In the genomic region with DNA sequence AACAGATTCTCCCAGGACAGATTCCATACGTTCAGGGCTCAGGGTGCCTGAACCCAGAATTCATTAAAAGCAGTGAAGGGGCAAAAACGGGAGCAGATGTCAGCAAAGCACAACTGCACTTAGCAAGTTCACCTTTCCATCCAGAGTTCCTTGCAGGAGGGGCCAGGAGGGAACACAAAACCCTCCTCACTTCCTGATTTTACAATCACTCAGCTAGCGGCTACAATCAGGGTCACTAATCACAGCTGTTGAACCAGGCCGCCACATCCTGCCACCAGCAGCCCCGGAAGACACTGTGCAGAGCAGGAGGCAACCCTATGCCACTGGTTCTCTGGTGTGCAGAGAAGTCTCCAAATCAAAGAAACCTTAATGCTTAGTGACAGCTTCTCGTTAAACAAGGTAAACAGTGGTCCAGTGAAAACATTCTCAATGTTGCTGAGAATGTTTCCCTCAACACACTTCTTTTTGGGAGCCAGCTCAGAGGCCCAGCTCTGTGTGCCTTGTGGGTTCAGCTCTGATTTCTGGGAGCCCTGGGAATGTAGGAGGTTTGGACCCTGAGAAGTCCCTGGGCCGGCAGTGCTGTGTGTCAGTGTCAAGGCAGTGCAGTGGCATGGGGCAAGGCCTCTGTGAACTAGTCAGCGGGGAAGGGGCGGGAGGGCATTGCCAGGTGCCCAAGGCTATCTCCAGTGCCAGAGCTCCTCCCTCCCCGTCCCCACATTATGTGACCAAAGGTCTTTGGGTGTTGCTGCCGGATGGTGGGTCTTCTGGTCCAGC, we compare ENCODE assay signal across 8 cellular contexts. TPM values are rescaled to one million over a fixed set of nuclear protein-coding genes. Genes with fewer than 3 reads are reported as not detected.
DNase-seq lines count a peak whose midpoint lies in the region; ATAC-seq, FAIRE-seq and TF ChIP-seq lines count a peak whose summit lies in the region.

No MANE protein-coding gene starts in this region.

- H3K4me3 Mint-ChIP-seq in CD8-positive, alpha-beta T cell: peak overlapping the region; percentile 81
- H3K4me3 Mint-ChIP-seq in activated naive CD8-positive, alpha-beta T cell treated with anti-CD3 and anti-CD28 coated beads, Interleukin-2, amount 10 ng/mL, durations not matched to agents 7 days and 5 days: peak overlapping the region; percentile 99
- peak overlapping the region; percentile 97 for H3K4me3 Mint-ChIP-seq in stimulated activated memory B cell treated with anti-CD40 and anti-IgM and Interleukin-4, amounts not matched to agents 10 μg/mL and 1 μg/mL and 100 μg/mL, for 72 hours

- no peak for TF ChIP-seq CTCF in CD8-positive, alpha-beta T cell (IDR thresholded peaks at IDR 0.05)
- TF ChIP-seq CTCF in keratinocyte (optimal IDR thresholded peaks at IDR 0.05 in 1 of 3, IDR thresholded peaks at IDR 0.05 in 1 of 3, conservative IDR thresholded peaks at IDR 0.05 in 1 of 3; ENCODE audit: extremely low read depth in 1 of 3, insufficient read depth in 2 of 3, low read length in 3 of 3): no peak

- H3K79me2 ChIP-seq in keratinocyte (ENCODE audit: control insufficient read depth, insufficient read depth, low read length): no peaks in the 10 kb centered on the region

- peaks cover 69% of the 10 kb centered on the region for H3K4me1 ChIP-seq in CD8-positive, alpha-beta T cell (ENCODE audit: insufficient read depth, low read length)
- H3K4me1 ChIP-seq in keratinocyte (ENCODE audit: control insufficient read depth, extremely low read depth, insufficient read depth, low read length): peaks cover 40% of the 10 kb centered on the region

- FAIRE-seq in keratinocyte (lab: Jason Lieb, UNC): peak; percentile 29

- peak; percentile 49 for ATAC-seq in CD8-positive, alpha-beta T cell
- peak; percentile 49 for ATAC-seq in GM19372 (IDR thresholded peaks at IDR 0.05; ENCODE audit: low read depth, unreplicated experiment)
- ATAC-seq in HG03439 (IDR thresholded peaks at IDR 0.05; ENCODE audit: unreplicated experiment): peak; percentile 42
- peak; percentile 66 for ATAC-seq in activated naive CD8-positive, alpha-beta T cell treated with anti-CD3 and anti-CD28 coated beads, Interleukin-2, amount 10 ng/mL, durations not matched to agents 7 days and 5 days (ENCODE audit: low read depth)
- ATAC-seq in stimulated activated memory B cell treated with anti-CD40 and anti-IgM and Interleukin-4, amounts not matched to agents 10 μg/mL and 1 μg/mL and 100 μg/mL, for 72 hours: peak; percentile 90

- H3K9me3 ChIP-seq in CD8-positive, alpha-beta T cell (ENCODE audit: low read length): no peaks in the 10 kb centered on the region
- H3K9me3 ChIP-seq in keratinocyte (ENCODE audit: control insufficient read depth, low read depth, low read length): no peaks in the 10 kb centered on the region

- no peaks in the 10 kb centered on the region for H3K27me3 Mint-ChIP-seq in CD8-positive, alpha-beta T cell (ENCODE audit: low read depth)
- no peaks in the 10 kb centered on the region for H3K27me3 Mint-ChIP-seq in activated naive CD8-positive, alpha-beta T cell treated with anti-CD3 and anti-CD28 coated beads, Interleukin-2, amount 10 ng/mL, durations not matched to agents 7 days and 5 days
- H3K27me3 Mint-ChIP-seq in stimulated activated memory B cell treated with anti-CD40 and anti-IgM and Interleukin-4, amounts not matched to agents 10 μg/mL and 1 μg/mL and 100 μg/mL, for 72 hours: no peaks in the 10 kb centered on the region

- POLR2A ChIA-PET in CD8-positive, alpha-beta T cell (lab: Charles Lee): interaction anchor here (0.6 to 6.0 kb wide), 35 partner anchors 8 to 476 kb away, joined by 3 to 71 read pairs (median 5); partner anchors contain the start of genes ARF6, NEMF, RPS29 and SOS2
- POLR2A ChIA-PET in activated naive CD8-positive, alpha-beta T cell treated with anti-CD3 and anti-CD28 coated beads, Interleukin-2, amount 10 ng/mL, durations not matched to agents 7 days and 5 days (lab: Charles Lee): interaction anchor here (0.5 to 8.0 kb wide), 41 partner anchors 8 to 463 kb away, joined by 3 to 239 read pairs (median 6); partner anchors contain the start of genes ARF6, KLHDC2, LRR1 and NEMF

- H4K20me1 ChIP-seq in keratinocyte (ENCODE audit: control insufficient read depth, extremely low read depth, insufficient read depth, low read length): no peaks in the 10 kb centered on the region

- peak overlapping the region; percentile 76 for H3K9ac ChIP-seq in keratinocyte (ENCODE audit: control insufficient read depth, extremely low read depth, insufficient read depth, low read length)

- peaks cover 86% of the 10 kb centered on the region for H3K4me1 Mint-ChIP-seq in CD8-positive, alpha-beta T cell (ENCODE audit: low read depth)
- H3K4me1 Mint-ChIP-seq in activated naive CD8-positive, alpha-beta T cell treated with anti-CD3 and anti-CD28 coated beads, Interleukin-2, amount 10 ng/mL, durations not matched to agents 7 days and 5 days: peaks cover 80% of the 10 kb centered on the region
- H3K4me1 Mint-ChIP-seq in stimulated activated memory B cell treated with anti-CD40 and anti-IgM and Interleukin-4, amounts not matched to agents 10 μg/mL and 1 μg/mL and 100 μg/mL, for 72 hours: peaks cover 80% of the 10 kb centered on the region

- peak overlapping the region; percentile 67 for H2AFZ ChIP-seq in keratinocyte (ENCODE audit: control insufficient read depth, low read length)

- H3K9me1 ChIP-seq in keratinocyte (ENCODE audit: control insufficient read depth, extremely low read depth, insufficient read depth, low read length): no peaks in the 10 kb centered on the region

- peak overlapping the region; percentile 99 for H3K27ac Mint-ChIP-seq in CD8-positive, alpha-beta T cell
- H3K27ac Mint-ChIP-seq in activated naive CD8-positive, alpha-beta T cell treated with anti-CD3 and anti-CD28 coated beads, Interleukin-2, amount 10 ng/mL, durations not matched to agents 7 days and 5 days: peak overlapping the region; percentile 100
- H3K27ac Mint-ChIP-seq in stimulated activated memory B cell treated with anti-CD40 and anti-IgM and Interleukin-4, amounts not matched to agents 10 μg/mL and 1 μg/mL and 100 μg/mL, for 72 hours: peak overlapping the region; percentile 96

- DNase-seq in CD8-positive, alpha-beta T cell: peak; percentile 51 to 84 (median 68)
- DNase-seq in SK-N-DZ (ENCODE audit: low spot score) (peak; percentile 92), keratinocyte (ENCODE audit: low read depth, low spot score) (no peak), COLO668 (lab: John Stamatoyannopoulos, UW; ENCODE audit: unreplicated experiment) (no peak)
- DNase-seq in activated naive CD8-positive, alpha-beta T cell treated with anti-CD3 and anti-CD28 coated beads, Interleukin-2, amount 10 ng/mL, durations not matched to agents 7 days and 5 days: peak; percentile 80

- H3K36me3 Mint-ChIP-seq in CD8-positive, alpha-beta T cell: peaks cover 5% of the 10 kb centered on the region
- peaks cover 25% of the 10 kb centered on the region for H3K36me3 Mint-ChIP-seq in activated naive CD8-positive, alpha-beta T cell treated with anti-CD3 and anti-CD28 coated beads, Interleukin-2, amount 10 ng/mL, durations not matched to agents 7 days and 5 days
- H3K36me3 Mint-ChIP-seq in stimulated activated memory B cell treated with anti-CD40 and anti-IgM and Interleukin-4, amounts not matched to agents 10 μg/mL and 1 μg/mL and 100 μg/mL, for 72 hours: peaks cover 22% of the 10 kb centered on the region

- peak overlapping the region; percentile 82 for H3K27ac ChIP-seq in CD8-positive, alpha-beta T cell (ENCODE audit: low read depth, low read length)
- peak overlapping the region; percentile 78 for H3K27ac ChIP-seq in keratinocyte (ENCODE audit: control insufficient read depth, insufficient read depth, low read length)

- H3K36me3 ChIP-seq in CD8-positive, alpha-beta T cell (ENCODE audit: insufficient read depth, low read length): no peaks in the 10 kb centered on the region
- no peaks in the 10 kb centered on the region for H3K36me3 ChIP-seq in keratinocyte (ENCODE audit: control insufficient read depth in 2 of 2, extremely low read depth in 1 of 2, insufficient read depth in 2 of 2, low read length in 2 of 2)

- peak overlapping the region; percentile 36 for H3K4me3 ChIP-seq in CD8-positive, alpha-beta T cell (ENCODE audit: low read depth, low read length)
- H3K4me3 ChIP-seq in keratinocyte (ENCODE audit: control insufficient read depth in 2 of 3, extremely low read depth in 1 of 3, insufficient read depth in 2 of 3, low read depth in 1 of 3, low read length in 3 of 3): no peak overlapping the region

- CTCF ChIA-PET in CD8-positive, alpha-beta T cell (lab: Charles Lee): interaction anchor here (0.8 to 4.6 kb wide), 33 partner anchors 9 to 428 kb away, joined by 3 to 77 read pairs (median 5); partner anchors contain the start of genes ARF6, NEMF and VCPKMT

- H3K27me3 ChIP-seq in CD8-positive, alpha-beta T cell (ENCODE audit: insufficient read depth, low read length): no peaks in the 10 kb centered on the region
- H3K27me3 ChIP-seq in keratinocyte (ENCODE audit: control insufficient read depth, extremely low read depth, insufficient read depth, low read length): no peaks in the 10 kb centered on the region

- dilution Hi-C loops in keratinocyte (cut with MboI; ENCODE audit: extremely low pct_ligation_motif_present, low sequenced_read_pairs): no loop called here

- intact Hi-C loops in CD8-positive, alpha-beta T cell (cut with DNase I, micrococcal nuclease): loop anchor here (1.0 to 5.0 kb wide), 13 partner anchors 17 to 199 kb away; partner anchors contain the start of gene ARF6 (in 1 of the 2)

- H3K9me3 Mint-ChIP-seq in CD8-positive, alpha-beta T cell: no peaks in the 10 kb centered on the region
- H3K9me3 Mint-ChIP-seq in activated naive CD8-positive, alpha-beta T cell treated with anti-CD3 and anti-CD28 coated beads, Interleukin-2, amount 10 ng/mL, durations not matched to agents 7 days and 5 days: no peaks in the 10 kb centered on the region
- no peaks in the 10 kb centered on the region for H3K9me3 Mint-ChIP-seq in stimulated activated memory B cell treated with anti-CD40 and anti-IgM and Interleukin-4, amounts not matched to agents 10 μg/mL and 1 μg/mL and 100 μg/mL, for 72 hours

- H3K4me2 ChIP-seq in keratinocyte (ENCODE audit: control insufficient read depth, extremely low read depth, insufficient read depth, low read depth, low read length): peak overlapping the region; percentile 75

RNA-seq across cellular contexts. Expression of gene VCPKMT, which starts 54.5 kb away (rescaled TPM):
- total RNA-seq in CD8-positive, alpha-beta T cell: 10 to 100 TPM; 38.2 to 39.6 TPM
- polyA plus RNA-seq in SK-N-DZ (2014; cell fraction: cytosol; rRNA removed): 11.8 and 13.6 TPM in 2 replicates
- 25.3 and 28.6 TPM in 2 replicates for polyA plus RNA-seq in SK-N-DZ (2014; cell fraction: nucleus; rRNA removed)
- 10 to 100 TPM; 12.9 to 14.9 TPM for total RNA-seq in activated naive CD8-positive, alpha-beta T cell treated with anti-CD3 and anti-CD28 coated beads, Interleukin-2, amount 10 ng/mL, durations not matched to agents 7 days and 5 days
- polyA plus RNA-seq in keratinocyte: 4.4 to 9.4 TPM (median 5.1 TPM) in 3 replicates
- polyA plus RNA-seq in keratinocyte (2011; ENCODE audit: low read depth): 5.3 TPM
- polyA plus RNA-seq in keratinocyte (2011; cell fraction: cytosol; rRNA removed): 2.3 and 4.8 TPM in 2 replicates
- polyA plus RNA-seq in keratinocyte (2011; cell fraction: nucleus; rRNA removed): 6.9 and 11.0 TPM in 2 replicates
- 4.9 and 8.1 TPM in 2 replicates for polyA plus RNA-seq in keratinocyte (2012; ENCODE audit: low replicate concordance)
- 1.6 to 1.9 TPM in 2 of 3 replicates, not detected in the other for polyA minus RNA-seq in keratinocyte
- polyA minus RNA-seq in keratinocyte (2011; cell fraction: cytosol; rRNA and poly(A)+ RNA removed): 2.5 TPM
- 2.0 and 4.5 TPM in 2 replicates for polyA minus RNA-seq in keratinocyte (2011; cell fraction: nucleus; rRNA and poly(A)+ RNA removed)

Comparison
In these comparisons a context has a peak if more than half of its experiments do, and no peak if none do; other contexts are left out.
1. DNase-seq: peak in CD8-positive, alpha-beta T cell (7 of 7), SK-N-DZ (single experiment) and activated naive CD8-positive, alpha-beta T cell treated with anti-CD3 and anti-CD28 coated beads, Interleukin-2, amount 10 ng/mL, durations not matched to agents 7 days and 5 days (single experiment); none in keratinocyte (single experiment) and COLO668 (single experiment).
2. Peak in every context shown above with its lines, with median percentiles within 50 percentile points of each other: ATAC-seq, H3K27ac Mint-ChIP-seq and H3K4me3 Mint-ChIP-seq.